ENCODE assay signal across 1 cellular context in genomic region chr19:13842294-13843103, GRCh38.
TF ChIP-seq lines count a peak whose summit lies in the region.

No MANE protein-coding gene starts in this region.

TF ChIP-seq in K562, 482 proteins besides CTCF, POLR2A, EP300 and RAD21 (continued from another document and continues in another):
- TF ChIP-seq ZNF407 (IDR thresholded peaks at IDR 0.05; ENCODE audit: low read depth) (peak; percentile 36; the same call in 1 of the 2 replicates), ID3 (CRISPR knock-in tag; IDR thresholded peaks at IDR 0.05) (no peak), ID3 (tag; IDR thresholded peaks at IDR 0.05) (peak; percentile 51; the same call in 1 of the 2 replicates), ZC3H4 (CRISPR knock-in tag; IDR thresholded peaks at IDR 0.05; ENCODE audit: borderline replicate concordance) (peak; percentile 91; the same call in 1 of the 2 replicates), POLR2H (tag; IDR thresholded peaks at IDR 0.05; ENCODE audit: low read depth) (peak; percentile 94), ZNF589 (CRISPR knock-in tag; IDR thresholded peaks at IDR 0.05; ENCODE audit: low read depth) (no peak), AFF1 (IDR thresholded peaks at IDR 0.05; ENCODE audit: low read depth in 1 of 2, partially characterized antibody in 2 of 2) (no peak), ESRRA (IDR thresholded peaks at IDR 0.05; ENCODE audit: borderline replicate concordance, low read depth) (0 out of 2 replicates have a peak, but pooled peaks have one; percentile 10), YBX1 (IDR thresholded peaks at IDR 0.05) (no peak), ZNF445 (CRISPR knock-in tag; IDR thresholded peaks at IDR 0.05; ENCODE audit: low read depth) (no peak), NR2C2 (CRISPR knock-in tag; IDR thresholded peaks at IDR 0.05) (no peak), NR2C2 (tag; IDR thresholded peaks at IDR 0.05) (peak; percentile 65; the same call in 1 of the 2 replicates), ZNF764 (CRISPR knock-in tag; IDR thresholded peaks at IDR 0.05; ENCODE audit: low read depth) (no peak), ZNF668 (CRISPR knock-in tag; IDR thresholded peaks at IDR 0.05) (no peak), PCBP1 (IDR thresholded peaks at IDR 0.05; ENCODE audit: low read depth, low read length, poor library complexity, severe bottlenecking) (peak; percentile 89), FOXP4 (CRISPR knock-in tag; IDR thresholded peaks at IDR 0.05; ENCODE audit: borderline replicate concordance) (no peak), RBBP5 (IDR thresholded peaks at IDR 0.05; ENCODE audit: borderline replicate concordance, insufficient read depth, low read length, poor library complexity, severe bottlenecking) (peak; percentile 85), ATF6 (CRISPR knock-in tag; IDR thresholded peaks at IDR 0.05) (no peak), EWSR1 (IDR thresholded peaks at IDR 0.05; ENCODE audit: borderline replicate concordance, low read depth, partially characterized antibody) (no peak), CUX1 (CRISPR knock-in tag; IDR thresholded peaks at IDR 0.05) (no peak), ZBTB5 (IDR thresholded peaks at IDR 0.05) (no peak), ZBTB8A (IDR thresholded peaks at IDR 0.05; ENCODE audit: partially characterized antibody) (no peak), BRD9 (IDR thresholded peaks at IDR 0.05; ENCODE audit: low read depth, partially characterized antibody) (no peak), SMARCA5 (IDR thresholded peaks at IDR 0.05) (no peak), TAF1 (IDR thresholded peaks at IDR 0.05; ENCODE audit: control insufficient read depth, extremely low read depth, insufficient read depth, low read length, severe bottlenecking) (peak; percentile 82), CTBP1 (IDR thresholded peaks at IDR 0.05; ENCODE audit: borderline replicate concordance) (peak; percentile 66), EHMT2 (IDR thresholded peaks at IDR 0.05) (no peak), CREM (IDR thresholded peaks at IDR 0.05; ENCODE audit: low read depth) (peak; percentile 60), ZNF140 (CRISPR knock-in tag; IDR thresholded peaks at IDR 0.05) (no peak), ARNT (IDR thresholded peaks at IDR 0.05) (no peak), MXD1 (CRISPR knock-in tag; IDR thresholded peaks at IDR 0.05; ENCODE audit: borderline replicate concordance, poor library complexity, severe bottlenecking) (no peak)
